2 cellular contexts compared by ENCODE assay signal in genomic region chr6:138231399-138231886, GRCh38.
TF ChIP-seq lines count a peak whose summit lies in the region.

No MANE protein-coding gene starts in this region.

TF ChIP-seq in K562, 482 proteins besides CTCF, POLR2A, EP300 and RAD21 (continued from another document):
- TF ChIP-seq PBX2 (CRISPR knock-in tag; IDR thresholded peaks at IDR 0.05; ENCODE audit: low read depth), result no peak
- no peak for TF ChIP-seq PBX2 (tag; conservative IDR thresholded peaks at IDR 0.05; ENCODE audit: low read depth)
- no peak for TF ChIP-seq EWSR1 (IDR thresholded peaks at IDR 0.05; ENCODE audit: borderline replicate concordance, low read depth, partially characterized antibody)
- TF ChIP-seq NR0B1 (IDR thresholded peaks at IDR 0.05; ENCODE audit: partially characterized antibody), result no peak
- no peak for TF ChIP-seq ZNF184 (CRISPR knock-in tag; IDR thresholded peaks at IDR 0.05)
- TF ChIP-seq, protein P1, sequence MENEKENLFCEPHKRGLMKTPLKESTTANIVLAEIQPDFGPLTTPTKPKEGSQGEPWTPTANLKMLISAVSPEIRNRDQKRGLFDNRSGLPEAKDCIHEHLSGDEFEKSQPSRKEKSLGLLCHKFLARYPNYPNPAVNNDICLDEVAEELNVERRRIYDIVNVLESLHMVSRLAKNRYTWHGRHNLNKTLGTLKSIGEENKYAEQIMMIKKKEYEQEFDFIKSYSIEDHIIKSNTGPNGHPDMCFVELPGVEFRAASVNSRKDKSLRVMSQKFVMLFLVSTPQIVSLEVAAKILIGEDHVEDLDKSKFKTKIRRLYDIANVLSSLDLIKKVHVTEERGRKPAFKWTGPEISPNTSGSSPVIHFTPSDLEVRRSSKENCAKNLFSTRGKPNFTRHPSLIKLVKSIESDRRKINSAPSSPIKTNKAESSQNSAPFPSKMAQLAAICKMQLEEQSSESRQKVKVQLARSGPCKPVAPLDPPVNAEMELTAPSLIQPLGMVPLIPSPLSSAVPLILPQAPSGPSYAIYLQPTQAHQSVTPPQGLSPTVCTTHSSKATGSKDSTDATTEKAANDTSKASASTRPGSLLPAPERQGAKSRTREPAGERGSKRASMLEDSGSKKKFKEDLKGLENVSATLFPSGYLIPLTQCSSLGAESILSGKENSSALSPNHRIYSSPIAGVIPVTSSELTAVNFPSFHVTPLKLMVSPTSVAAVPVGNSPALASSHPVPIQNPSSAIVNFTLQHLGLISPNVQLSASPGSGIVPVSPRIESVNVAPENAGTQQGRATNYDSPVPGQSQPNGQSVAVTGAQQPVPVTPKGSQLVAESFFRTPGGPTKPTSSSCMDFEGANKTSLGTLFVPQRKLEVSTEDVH (IDR thresholded peaks at IDR 0.05; ENCODE audit: low read depth, partially characterized antibody), result no peak
- TF ChIP-seq ZNF316 (IDR thresholded peaks at IDR 0.05), result peak; percentile 49
- TF ChIP-seq ZNF583 (CRISPR knock-in tag; IDR thresholded peaks at IDR 0.05), result no peak
- no peak for TF ChIP-seq NFXL1 (CRISPR knock-in tag; IDR thresholded peaks at IDR 0.05)
- TF ChIP-seq ZNF12 (CRISPR knock-in tag; IDR thresholded peaks at IDR 0.05), result no peak
- TF ChIP-seq C11orf30 (IDR thresholded peaks at IDR 0.05; ENCODE audit: low read depth), result peak; percentile 36; the same call in 1 of the 2 replicates

TF ChIP-seq in neural cell, 6 proteins besides CTCF, POLR2A, EP300 and RAD21 (continued from another document):
- no peak for TF ChIP-seq REST (IDR thresholded peaks at IDR 0.05; ENCODE audit: borderline replicate concordance)
